In the genomic region with DNA sequence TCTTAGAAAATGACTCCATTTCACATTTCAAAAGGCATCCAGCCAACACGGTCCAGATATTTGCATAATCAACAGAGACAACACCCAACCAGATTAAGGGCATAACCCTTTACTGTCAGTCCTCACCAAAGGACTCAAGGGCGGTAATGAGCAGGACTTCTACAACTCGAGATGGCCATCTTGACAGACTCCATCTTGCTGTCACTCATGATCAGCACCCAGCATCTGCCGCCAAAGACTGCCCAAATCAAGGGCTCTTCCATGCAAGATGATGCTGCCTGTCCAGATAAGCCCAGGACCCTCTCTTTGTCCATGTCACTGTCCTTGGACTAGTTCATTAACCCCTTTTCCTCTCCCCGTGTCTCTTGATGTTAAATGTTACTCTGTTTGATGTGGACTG, we compare ENCODE assay signal across 1 cellular context.
A peak's percentile ranks its signal among the peaks of the same experiment; 100 is the strongest.
TF ChIP-seq lines count a peak whose summit lies in the region.

No MANE protein-coding gene starts in this region.

TF ChIP-seq in HepG2, 621 proteins besides CTCF, POLR2A, EP300 and RAD21 (continued from another document):
- TF ChIP-seq, protein P1, sequence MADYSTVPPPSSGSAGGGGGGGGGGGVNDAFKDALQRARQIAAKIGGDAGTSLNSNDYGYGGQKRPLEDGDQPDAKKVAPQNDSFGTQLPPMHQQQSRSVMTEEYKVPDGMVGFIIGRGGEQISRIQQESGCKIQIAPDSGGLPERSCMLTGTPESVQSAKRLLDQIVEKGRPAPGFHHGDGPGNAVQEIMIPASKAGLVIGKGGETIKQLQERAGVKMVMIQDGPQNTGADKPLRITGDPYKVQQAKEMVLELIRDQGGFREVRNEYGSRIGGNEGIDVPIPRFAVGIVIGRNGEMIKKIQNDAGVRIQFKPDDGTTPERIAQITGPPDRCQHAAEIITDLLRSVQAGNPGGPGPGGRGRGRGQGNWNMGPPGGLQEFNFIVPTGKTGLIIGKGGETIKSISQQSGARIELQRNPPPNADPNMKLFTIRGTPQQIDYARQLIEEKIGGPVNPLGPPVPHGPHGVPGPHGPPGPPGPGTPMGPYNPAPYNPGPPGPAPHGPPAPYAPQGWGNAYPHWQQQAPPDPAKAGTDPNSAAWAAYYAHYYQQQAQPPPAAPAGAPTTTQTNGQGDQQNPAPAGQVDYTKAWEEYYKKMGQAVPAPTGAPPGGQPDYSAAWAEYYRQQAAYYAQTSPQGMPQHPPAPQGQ (CRISPR knock-in tag; IDR thresholded peaks at IDR 0.05; ENCODE audit: borderline replicate concordance): no peak
- no peak for TF ChIP-seq HNF4G (IDR thresholded peaks at IDR 0.05; ENCODE audit: borderline replicate concordance, low read depth, low read length)
- 0 out of 2 replicates have a peak, but pooled peaks have one; percentile 4 for TF ChIP-seq HNF4G (CRISPR knock-in tag; IDR thresholded peaks at IDR 0.05; ENCODE audit: borderline replicate concordance, low read depth)
- TF ChIP-seq GLI4 (CRISPR knock-in tag; IDR thresholded peaks at IDR 0.05; ENCODE audit: borderline replicate concordance): no peak
- TF ChIP-seq RORA (CRISPR knock-in tag; IDR thresholded peaks at IDR 0.05): no peak
- TF ChIP-seq ZNF569 (CRISPR knock-in tag; IDR thresholded peaks at IDR 0.05; ENCODE audit: borderline replicate concordance): no peak
